1 cellular context compared by ENCODE assay signal in the genomic region with DNA sequence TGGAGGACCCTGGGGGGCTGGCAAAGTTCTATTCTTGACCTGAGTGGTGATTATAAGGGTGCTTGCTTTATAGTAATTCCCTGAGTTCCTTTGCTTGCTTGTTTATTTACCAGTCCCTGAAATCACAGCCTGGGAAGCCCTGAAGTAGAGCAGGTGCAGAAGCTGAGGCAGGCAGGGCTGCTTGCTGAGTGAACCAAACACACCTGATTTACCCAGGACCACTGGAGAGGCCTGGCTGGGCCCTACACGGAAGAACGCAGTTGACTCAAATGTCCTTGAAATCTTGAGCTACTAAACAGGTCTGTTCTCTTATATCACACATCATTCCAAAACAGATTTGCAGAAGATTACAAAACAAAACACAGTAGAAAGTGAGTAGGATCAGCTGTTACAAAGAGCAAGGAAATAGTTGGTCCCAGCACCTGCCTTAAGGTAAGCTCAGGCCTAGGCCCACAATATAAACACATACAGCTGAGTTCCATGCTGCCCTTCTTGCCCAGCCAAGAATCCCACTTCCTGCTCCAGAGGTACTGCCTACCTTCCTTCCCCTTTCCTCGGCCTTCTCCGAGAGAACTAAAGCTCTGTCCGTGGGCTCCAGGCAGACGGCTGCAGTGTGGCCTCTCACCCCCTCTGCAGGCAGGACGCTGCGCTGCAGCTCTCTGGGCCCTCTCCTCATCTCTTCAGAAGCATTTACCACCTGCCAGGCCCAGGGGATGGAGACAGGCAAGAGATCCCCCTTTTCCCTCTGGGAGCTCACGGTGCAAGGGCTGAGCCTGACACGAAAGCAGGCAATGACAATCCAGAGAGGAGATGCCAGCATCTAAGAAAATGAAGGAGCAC.
TF ChIP-seq lines count a peak whose summit lies in the region.

No MANE protein-coding gene starts in this region.

TF ChIP-seq in GM12878, 131 proteins besides CTCF, POLR2A, EP300 and RAD21 (continued from another document):
- TF ChIP-seq, protein P1, sequence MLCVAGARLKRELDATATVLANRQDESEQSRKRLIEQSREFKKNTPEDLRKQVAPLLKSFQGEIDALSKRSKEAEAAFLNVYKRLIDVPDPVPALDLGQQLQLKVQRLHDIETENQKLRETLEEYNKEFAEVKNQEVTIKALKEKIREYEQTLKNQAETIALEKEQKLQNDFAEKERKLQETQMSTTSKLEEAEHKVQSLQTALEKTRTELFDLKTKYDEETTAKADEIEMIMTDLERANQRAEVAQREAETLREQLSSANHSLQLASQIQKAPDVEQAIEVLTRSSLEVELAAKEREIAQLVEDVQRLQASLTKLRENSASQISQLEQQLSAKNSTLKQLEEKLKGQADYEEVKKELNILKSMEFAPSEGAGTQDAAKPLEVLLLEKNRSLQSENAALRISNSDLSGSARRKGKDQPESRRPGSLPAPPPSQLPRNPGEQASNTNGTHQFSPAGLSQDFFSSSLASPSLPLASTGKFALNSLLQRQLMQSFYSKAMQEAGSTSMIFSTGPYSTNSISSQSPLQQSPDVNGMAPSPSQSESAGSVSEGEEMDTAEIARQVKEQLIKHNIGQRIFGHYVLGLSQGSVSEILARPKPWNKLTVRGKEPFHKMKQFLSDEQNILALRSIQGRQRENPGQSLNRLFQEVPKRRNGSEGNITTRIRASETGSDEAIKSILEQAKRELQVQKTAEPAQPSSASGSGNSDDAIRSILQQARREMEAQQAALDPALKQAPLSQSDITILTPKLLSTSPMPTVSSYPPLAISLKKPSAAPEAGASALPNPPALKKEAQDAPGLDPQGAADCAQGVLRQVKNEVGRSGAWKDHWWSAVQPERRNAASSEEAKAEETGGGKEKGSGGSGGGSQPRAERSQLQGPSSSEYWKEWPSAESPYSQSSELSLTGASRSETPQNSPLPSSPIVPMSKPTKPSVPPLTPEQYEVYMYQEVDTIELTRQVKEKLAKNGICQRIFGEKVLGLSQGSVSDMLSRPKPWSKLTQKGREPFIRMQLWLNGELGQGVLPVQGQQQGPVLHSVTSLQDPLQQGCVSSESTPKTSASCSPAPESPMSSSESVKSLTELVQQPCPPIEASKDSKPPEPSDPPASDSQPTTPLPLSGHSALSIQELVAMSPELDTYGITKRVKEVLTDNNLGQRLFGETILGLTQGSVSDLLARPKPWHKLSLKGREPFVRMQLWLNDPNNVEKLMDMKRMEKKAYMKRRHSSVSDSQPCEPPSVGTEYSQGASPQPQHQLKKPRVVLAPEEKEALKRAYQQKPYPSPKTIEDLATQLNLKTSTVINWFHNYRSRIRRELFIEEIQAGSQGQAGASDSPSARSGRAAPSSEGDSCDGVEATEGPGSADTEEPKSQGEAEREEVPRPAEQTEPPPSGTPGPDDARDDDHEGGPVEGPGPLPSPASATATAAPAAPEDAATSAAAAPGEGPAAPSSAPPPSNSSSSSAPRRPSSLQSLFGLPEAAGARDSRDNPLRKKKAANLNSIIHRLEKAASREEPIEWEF (IDR thresholded peaks at IDR 0.05; ENCODE audit: insufficient replicate concordance, low read depth, low read length) = no peak
- 0 out of 2 replicates have a peak, but pooled peaks have one; percentile 30 for TF ChIP-seq IKZF1 (conservative IDR thresholded peaks at IDR 0.05)
- TF ChIP-seq FOS (IDR thresholded peaks at IDR 0.05; ENCODE audit: borderline replicate concordance, extremely low read depth, insufficient read length) = no peak
- no peak for TF ChIP-seq FOXM1 (IDR thresholded peaks at IDR 0.05; ENCODE audit: low read depth, low read length)
- TF ChIP-seq, protein P2, sequence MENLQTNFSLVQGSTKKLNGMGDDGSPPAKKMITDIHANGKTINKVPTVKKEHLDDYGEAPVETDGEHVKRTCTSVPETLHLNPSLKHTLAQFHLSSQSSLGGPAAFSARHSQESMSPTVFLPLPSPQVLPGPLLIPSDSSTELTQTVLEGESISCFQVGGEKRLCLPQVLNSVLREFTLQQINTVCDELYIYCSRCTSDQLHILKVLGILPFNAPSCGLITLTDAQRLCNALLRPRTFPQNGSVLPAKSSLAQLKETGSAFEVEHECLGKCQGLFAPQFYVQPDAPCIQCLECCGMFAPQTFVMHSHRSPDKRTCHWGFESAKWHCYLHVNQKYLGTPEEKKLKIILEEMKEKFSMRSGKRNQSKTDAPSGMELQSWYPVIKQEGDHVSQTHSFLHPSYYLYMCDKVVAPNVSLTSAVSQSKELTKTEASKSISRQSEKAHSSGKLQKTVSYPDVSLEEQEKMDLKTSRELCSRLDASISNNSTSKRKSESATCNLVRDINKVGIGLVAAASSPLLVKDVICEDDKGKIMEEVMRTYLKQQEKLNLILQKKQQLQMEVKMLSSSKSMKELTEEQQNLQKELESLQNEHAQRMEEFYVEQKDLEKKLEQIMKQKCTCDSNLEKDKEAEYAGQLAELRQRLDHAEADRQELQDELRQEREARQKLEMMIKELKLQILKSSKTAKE (IDR thresholded peaks at IDR 0.05; ENCODE audit: low read depth, poor library complexity, severe bottlenecking) = no peak
- 0 out of 4 replicates have a peak, but pooled peaks of 1 of the 2 experiments have one; percentile 24 for TF ChIP-seq IKZF2 (IDR thresholded peaks at IDR 0.05)
- TF ChIP-seq SMARCA5 (IDR thresholded peaks at IDR 0.05) = no peak
- 0 out of 2 replicates have a peak, but pooled peaks have one; percentile 43 for TF ChIP-seq LARP7 (IDR thresholded peaks at IDR 0.05)
- no peak for TF ChIP-seq CBX3 (IDR thresholded peaks at IDR 0.05; ENCODE audit: borderline replicate concordance, low read depth)
TF ChIP-seq in GM12878: peak in this region for 7.
